ENCODE assay signal across 7 cellular contexts in the genomic region with DNA sequence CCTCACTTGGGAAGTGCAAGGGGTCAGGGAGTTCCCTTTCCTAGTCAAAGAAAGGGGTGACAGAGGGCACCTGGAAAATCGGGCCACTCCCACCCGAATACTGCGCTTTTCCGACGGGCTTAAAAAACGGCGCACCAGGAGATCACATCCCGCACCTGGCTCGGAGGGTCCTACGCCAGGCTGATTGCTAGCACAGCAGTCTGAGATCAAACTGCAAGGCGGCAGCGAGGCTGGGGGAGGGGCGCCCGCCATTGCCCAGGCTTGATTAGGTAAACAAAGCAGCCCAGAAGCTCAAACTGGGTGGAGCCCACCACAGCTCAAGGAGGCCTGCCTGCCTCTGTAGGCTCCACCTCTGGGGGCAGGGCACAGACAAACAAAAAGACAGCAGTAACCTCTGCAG.
DNase-seq lines count a peak whose midpoint lies in the region; ATAC-seq and TF ChIP-seq lines count a peak whose summit lies in the region.
"Not testable (repeated sequence)": the region's sequence is repeated elsewhere in the genome, so short reads cannot be mapped to it uniquely, and the experiment has no call there.

No MANE protein-coding gene starts in this region.

- H2BK5ac ChIP-seq in mesendoderm (ENCODE audit: low read length) = not testable (repeated sequence)

- H3K79me1 ChIP-seq in mesendoderm (ENCODE audit: low read length) = not testable (repeated sequence)

- not testable (repeated sequence) for H3F3A ChIP-seq in GM23338 (replicated peaks; ENCODE audit: low read depth)

- not testable (repeated sequence) for TF ChIP-seq CTCF in GM23338 (conservative IDR thresholded peaks at IDR 0.05; ENCODE audit: low read depth in 2 of 2); endodermal cell (conservative IDR thresholded peaks at IDR 0.05); osteocyte (IDR thresholded peaks at IDR 0.05)

- not testable (repeated sequence) for H3K36me3 Mint-ChIP-seq in GM23338 (ENCODE audit: low read depth); endodermal cell (ENCODE audit: low read depth); osteocyte (ENCODE audit: unreplicated experiment)

- not testable (repeated sequence) for H3K23ac ChIP-seq in mesendoderm (ENCODE audit: low read length)

- H3K56ac ChIP-seq in mesendoderm (ENCODE audit: low read length) = not testable (repeated sequence)

- not testable (repeated sequence) for H3K9me3 ChIP-seq in HUES64 (ENCODE audit: insufficient read depth, low read depth, low read length); NT2/D1 (ENCODE audit: insufficient read depth, low read length); endodermal cell (ENCODE audit: control insufficient read depth, low read length); iPS DF 6.9 (ENCODE audit: control insufficient read depth, insufficient read depth, low read length)

- H2AFZ ChIP-seq in GM23338 = peak overlapping the region; percentile 1; the same call in 1 of the 2 replicates

- not testable (repeated sequence) for H2BK15ac ChIP-seq in mesendoderm (replicated peaks; ENCODE audit: low read depth)

- not testable (repeated sequence) for H3K18ac ChIP-seq in mesendoderm (ENCODE audit: low read length)

- not testable (repeated sequence) for H3K4ac ChIP-seq in mesendoderm (ENCODE audit: low read depth, low read length)

- not testable (repeated sequence) for H2BK120ac ChIP-seq in mesendoderm (ENCODE audit: low read depth, low read length)

- peak overlapping the region; percentile 69 for H3K9ac ChIP-seq in HUES64 (ENCODE audit: low read depth, low read length)
- H3K9ac ChIP-seq in NT2/D1 (ENCODE audit: insufficient read length, low read depth) = peak overlapping the region; percentile 74
- H3K9ac ChIP-seq in endodermal cell (ENCODE audit: extremely low read depth, low read length, poor library complexity, severe bottlenecking); mesendoderm (ENCODE audit: low read length): not testable (repeated sequence)

- not testable (repeated sequence) for H2AK5ac ChIP-seq in mesendoderm (ENCODE audit: low read length)

- not testable (repeated sequence) for ATAC-seq in GM23338

- H3K27me3 ChIP-seq in GM23338 (ENCODE audit: insufficient read depth); HUES64 (ENCODE audit: insufficient read depth, low read length); NT2/D1 (ENCODE audit: insufficient read depth, insufficient read length); endodermal cell (ENCODE audit: control insufficient read depth, insufficient read depth, low read length, poor library complexity, severe bottlenecking); iPS DF 6.9 (ENCODE audit: control insufficient read depth, insufficient read depth, low read length); mesendoderm (ENCODE audit: insufficient read depth, low read length, poor library complexity): not testable (repeated sequence)

- H3K27ac ChIP-seq in GM23338 (ENCODE audit: low read depth) = peak overlapping the region; percentile 79; the same call in 1 of the 2 replicates
- not testable (repeated sequence) for H3K27ac ChIP-seq in HUES64 (ENCODE audit: low read depth, low read length); endodermal cell (ENCODE audit: low read depth, low read length); iPS DF 6.9 (ENCODE audit: low read length); mesendoderm (ENCODE audit: low read depth, low read length)

- H3K27ac Mint-ChIP-seq in GM23338 = peak overlapping the region; percentile 86; the same call in 1 of the 2 replicates
- peak overlapping the region; percentile 97 for H3K27ac Mint-ChIP-seq in endodermal cell
- H3K27ac Mint-ChIP-seq in osteocyte (ENCODE audit: unreplicated experiment) = not testable (repeated sequence)

- H3K4me3 ChIP-seq in GM23338 = peak overlapping the region; percentile 49
- peak overlapping the region; percentile 53 for H3K4me3 ChIP-seq in HUES64 (ENCODE audit: low read length)
- H3K4me3 ChIP-seq in NT2/D1 (ENCODE audit: insufficient read length, low read depth) = peak overlapping the region; percentile 33
- H3K4me3 ChIP-seq in endodermal cell (ENCODE audit: low read length); mesendoderm (ENCODE audit: low read length): not testable (repeated sequence)
- H3K4me3 ChIP-seq in iPS DF 6.9 (ENCODE audit: low read length) = peak overlapping the region; percentile 32; the same call in 1 of the 2 replicates

- H3K4me3 Mint-ChIP-seq in GM23338 (peak overlapping the region; percentile 66), endodermal cell (peak overlapping the region; percentile 74), osteocyte (ENCODE audit: unreplicated experiment) (peak overlapping the region; percentile 26)

- not testable (repeated sequence) for H4K5ac ChIP-seq in mesendoderm (ENCODE audit: low read length)

- H3K4me1 ChIP-seq in GM23338 (ENCODE audit: insufficient read depth); HUES64 (ENCODE audit: insufficient read depth, low read length); NT2/D1 (ENCODE audit: insufficient read depth, insufficient read length); endodermal cell (ENCODE audit: control insufficient read depth, insufficient read depth, low read length); iPS DF 6.9 (ENCODE audit: control insufficient read depth, insufficient read depth, low read length); mesendoderm (ENCODE audit: control insufficient read depth, low read depth, low read length): not testable (repeated sequence)

- H3K9me3 Mint-ChIP-seq in GM23338 (peaks cover 14% of the 10 kb centered on the region; the same call in 2 of the 3 replicates), endodermal cell (peaks cover 21% of the 10 kb centered on the region)
- H3K9me3 Mint-ChIP-seq in osteocyte (ENCODE audit: unreplicated experiment) = not testable (repeated sequence)

- DNase-seq in GM23338 (ENCODE audit: low spot score) (peak; percentile 39), NT2/D1 (ENCODE audit: low read depth, low spot score) (peak; percentile 6), endodermal cell (peak; percentile 68), mesendoderm (peak; percentile 13)
- not testable (repeated sequence) for DNase-seq in iPS DF 6.9 (ENCODE audit: low read depth, low spot score); osteocyte (ENCODE audit: extremely low spot score, unreplicated experiment)

- 33% methylated on average over 14 of the region's 14 CpGs for WGBS in HUES64
- WGBS in endodermal cell (ENCODE audit: insufficient coverage in 1 of 2, insufficient read length in 1 of 2), 2 experiments = 56% methylated on average over 14 of the region's 14 CpGs; no CpG with 5 or more reads in 1 of the 2 experiments
- WGBS in iPS DF 6.9 (ENCODE audit: insufficient coverage, insufficient read length) = no CpG with 5 or more reads among the region's 14 CpGs
- WGBS in mesendoderm (ENCODE audit: extremely low coverage, insufficient coverage, low lambda C conversion rate) = no CpG with 5 or more reads among the region's 14 CpGs

- H4K8ac ChIP-seq in mesendoderm (ENCODE audit: low read depth, low read length) = not testable (repeated sequence)

- H4K20me1 ChIP-seq in GM23338 (replicated peaks; ENCODE audit: insufficient read depth) = not testable (repeated sequence)

- peaks cover 17% of the 10 kb centered on the region for H3K4me1 Mint-ChIP-seq in GM23338
- H3K4me1 Mint-ChIP-seq in endodermal cell; osteocyte (ENCODE audit: unreplicated experiment): not testable (repeated sequence)

- not testable (repeated sequence) for H3K9me2 ChIP-seq in GM23338 (ENCODE audit: insufficient read depth)

- H3K27me3 Mint-ChIP-seq in GM23338 (ENCODE audit: insufficient read depth, low read depth, poor library complexity); endodermal cell (ENCODE audit: insufficient read depth): not testable (repeated sequence)
- H3K27me3 Mint-ChIP-seq in osteocyte (ENCODE audit: unreplicated experiment) = peaks cover 10% of the 10 kb centered on the region

- H3K79me2 ChIP-seq in GM23338 (replicated peaks; ENCODE audit: insufficient read depth); mesendoderm (ENCODE audit: control insufficient read depth, insufficient read depth, low read length): not testable (repeated sequence)

- H3K4me2 ChIP-seq in GM23338 = peak overlapping the region; percentile 70
- H3K4me2 ChIP-seq in mesendoderm (ENCODE audit: low read length) = not testable (repeated sequence)

- not testable (repeated sequence) for H3K36me3 ChIP-seq in GM23338 (ENCODE audit: insufficient read depth); HUES64 (ENCODE audit: insufficient read depth, low read length); NT2/D1 (ENCODE audit: insufficient read depth, insufficient read length, low read length); endodermal cell (ENCODE audit: control insufficient read depth, insufficient read depth, low read length); iPS DF 6.9 (ENCODE audit: control insufficient read depth, insufficient read depth, low read length); mesendoderm (ENCODE audit: control insufficient read depth, insufficient read depth, low read length)

TF ChIP-seq in GM23338, 12 proteins besides CTCF, POLR2A, EP300 and RAD21:
- TF ChIP-seq POLR2AphosphoS5 (IDR thresholded peaks at IDR 0.05; ENCODE audit: low read depth) = peak; percentile 28; the same call in 1 of the 2 replicates
